In the genomic region with DNA sequence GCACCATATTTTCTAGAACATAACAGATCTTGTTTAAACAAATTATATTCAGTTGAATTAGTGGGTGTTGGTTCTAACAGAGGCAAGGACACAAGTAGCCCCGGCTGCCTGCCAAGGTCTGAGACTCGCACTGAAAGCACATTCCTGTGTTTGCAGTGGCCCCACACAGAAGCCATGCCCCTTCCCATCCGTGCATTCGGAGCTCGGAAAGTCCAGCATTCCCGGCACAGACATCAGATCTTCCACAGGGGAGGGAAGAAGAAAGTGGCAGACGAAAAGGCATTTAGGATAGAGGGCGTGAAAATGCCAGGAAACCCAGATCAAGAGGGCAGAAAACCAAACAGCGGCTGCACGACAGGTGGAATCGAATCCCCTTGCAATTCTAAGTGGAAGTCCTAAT, we compare ENCODE assay signal across 1 cellular context.
TF ChIP-seq lines count a peak whose summit lies in the region.

No MANE protein-coding gene starts in this region.

TF ChIP-seq in GM23338, 12 proteins besides CTCF, POLR2A, EP300 and RAD21 (continued from another document):
- TF ChIP-seq, protein P1, sequence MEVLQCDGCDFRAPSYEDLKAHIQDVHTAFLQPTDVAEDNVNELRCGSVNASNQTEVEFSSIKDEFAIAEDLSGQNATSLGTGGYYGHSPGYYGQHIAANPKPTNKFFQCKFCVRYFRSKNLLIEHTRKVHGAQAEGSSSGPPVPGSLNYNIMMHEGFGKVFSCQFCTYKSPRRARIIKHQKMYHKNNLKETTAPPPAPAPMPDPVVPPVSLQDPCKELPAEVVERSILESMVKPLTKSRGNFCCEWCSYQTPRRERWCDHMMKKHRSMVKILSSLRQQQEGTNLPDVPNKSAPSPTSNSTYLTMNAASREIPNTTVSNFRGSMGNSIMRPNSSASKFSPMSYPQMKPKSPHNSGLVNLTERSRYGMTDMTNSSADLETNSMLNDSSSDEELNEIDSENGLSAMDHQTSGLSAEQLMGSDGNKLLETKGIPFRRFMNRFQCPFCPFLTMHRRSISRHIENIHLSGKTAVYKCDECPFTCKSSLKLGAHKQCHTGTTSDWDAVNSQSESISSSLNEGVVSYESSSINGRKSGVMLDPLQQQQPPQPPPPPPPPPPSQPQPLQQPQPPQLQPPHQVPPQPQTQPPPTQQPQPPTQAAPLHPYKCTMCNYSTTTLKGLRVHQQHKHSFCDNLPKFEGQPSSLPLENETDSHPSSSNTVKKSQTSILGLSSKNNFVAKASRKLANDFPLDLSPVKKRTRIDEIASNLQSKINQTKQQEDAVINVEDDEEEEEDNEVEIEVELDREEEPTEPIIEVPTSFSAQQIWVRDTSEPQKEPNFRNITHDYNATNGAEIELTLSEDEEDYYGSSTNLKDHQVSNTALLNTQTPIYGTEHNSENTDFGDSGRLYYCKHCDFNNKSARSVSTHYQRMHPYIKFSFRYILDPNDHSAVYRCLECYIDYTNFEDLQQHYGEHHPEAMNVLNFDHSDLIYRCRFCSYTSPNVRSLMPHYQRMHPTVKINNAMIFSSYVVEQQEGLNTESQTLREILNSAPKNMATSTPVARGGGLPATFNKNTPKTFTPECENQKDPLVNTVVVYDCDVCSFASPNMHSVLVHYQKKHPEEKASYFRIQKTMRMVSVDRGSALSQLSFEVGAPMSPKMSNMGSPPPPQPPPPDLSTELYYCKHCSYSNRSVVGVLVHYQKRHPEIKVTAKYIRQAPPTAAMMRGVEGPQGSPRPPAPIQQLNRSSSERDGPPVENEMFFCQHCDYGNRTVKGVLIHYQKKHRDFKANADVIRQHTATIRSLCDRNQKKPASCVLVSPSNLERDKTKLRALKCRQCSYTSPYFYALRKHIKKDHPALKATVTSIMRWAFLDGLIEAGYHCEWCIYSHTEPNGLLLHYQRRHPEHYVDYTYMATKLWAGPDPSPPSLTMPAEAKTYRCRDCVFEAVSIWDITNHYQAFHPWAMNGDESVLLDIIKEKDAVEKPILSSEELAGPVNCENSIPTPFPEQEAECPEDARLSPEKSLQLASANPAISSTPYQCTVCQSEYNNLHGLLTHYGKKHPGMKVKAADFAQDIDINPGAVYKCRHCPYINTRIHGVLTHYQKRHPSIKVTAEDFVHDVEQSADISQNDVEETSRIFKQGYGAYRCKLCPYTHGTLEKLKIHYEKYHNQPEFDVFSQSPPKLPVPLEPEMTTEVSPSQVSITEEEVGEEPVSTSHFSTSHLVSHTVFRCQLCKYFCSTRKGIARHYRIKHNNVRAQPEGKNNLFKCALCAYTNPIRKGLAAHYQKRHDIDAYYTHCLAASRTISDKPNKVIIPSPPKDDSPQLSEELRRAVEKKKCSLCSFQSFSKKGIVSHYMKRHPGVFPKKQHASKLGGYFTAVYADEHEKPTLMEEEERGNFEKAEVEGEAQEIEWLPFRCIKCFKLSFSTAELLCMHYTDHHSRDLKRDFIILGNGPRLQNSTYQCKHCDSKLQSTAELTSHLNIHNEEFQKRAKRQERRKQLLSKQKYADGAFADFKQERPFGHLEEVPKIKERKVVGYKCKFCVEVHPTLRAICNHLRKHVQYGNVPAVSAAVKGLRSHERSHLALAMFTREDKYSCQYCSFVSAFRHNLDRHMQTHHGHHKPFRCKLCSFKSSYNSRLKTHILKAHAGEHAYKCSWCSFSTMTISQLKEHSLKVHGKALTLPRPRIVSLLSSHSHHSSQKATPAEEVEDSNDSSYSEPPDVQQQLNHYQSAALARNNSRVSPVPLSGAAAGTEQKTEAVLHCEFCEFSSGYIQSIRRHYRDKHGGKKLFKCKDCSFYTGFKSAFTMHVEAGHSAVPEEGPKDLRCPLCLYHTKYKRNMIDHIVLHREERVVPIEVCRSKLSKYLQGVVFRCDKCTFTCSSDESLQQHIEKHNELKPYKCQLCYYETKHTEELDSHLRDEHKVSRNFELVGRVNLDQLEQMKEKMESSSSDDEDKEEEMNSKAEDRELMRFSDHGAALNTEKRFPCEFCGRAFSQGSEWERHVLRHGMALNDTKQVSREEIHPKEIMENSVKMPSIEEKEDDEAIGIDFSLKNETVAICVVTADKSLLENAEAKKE (CRISPR knock-in tag; IDR thresholded peaks at IDR 0.05) = no peak
- no peak for TF ChIP-seq ZNF114 (CRISPR knock-in tag; IDR thresholded peaks at IDR 0.05)
- no peak for TF ChIP-seq STAT1 (IDR thresholded peaks at IDR 0.05; ENCODE audit: unreplicated experiment)
